Comparison of ENCODE assay signal across 29 cellular contexts in the genomic region with DNA sequence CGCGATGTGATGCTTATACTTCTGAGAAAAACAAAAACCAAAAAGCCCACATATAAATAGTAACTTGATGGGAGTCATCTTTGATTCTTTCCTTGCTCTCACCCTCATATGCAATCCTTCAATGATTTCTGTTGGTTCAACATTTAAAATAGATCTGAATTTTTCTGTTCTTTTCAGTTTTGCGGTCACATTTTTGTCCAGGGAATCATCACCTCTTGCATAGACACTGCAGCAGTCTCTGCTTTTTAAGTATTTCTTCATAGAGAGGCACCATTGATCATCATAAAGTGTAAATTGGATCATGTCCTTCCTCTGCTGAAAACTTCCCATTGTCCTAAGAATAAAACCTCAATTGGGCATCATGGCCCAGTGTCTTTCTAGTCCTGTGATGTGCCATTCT.
"Had no signal": no experiment of that assay in that cellular context is flagged by ENCODE, and none has a peak within 500 bp of the region (broad histone marks: within the 10 kb centered on the region; RNA-seq: fewer than 3 reads in every experiment).

No MANE protein-coding gene starts in this region.

- ATAC-seq: esophagus mucosa; foreskin keratinocyte; natural killer cell treated with Interleukin-12 subunit alpha and Interleukin-12 subunit beta and Interleukin-15 and Interleukin-18, amount 100 ng/mL, for 72 hours; stimulated activated memory B cell treated with anti-CD40 and anti-IgM and Interleukin-4, amounts not matched to agents 10 μg/mL and 1 μg/mL and 100 μg/mL, for 72 hours; stimulated activated naive CD8-positive, alpha-beta T cell treated with anti-CD3 and anti-CD28 coated beads, Interleukin-15, Interleukin-2, amounts not matched to agents 100 U/mL and 50 U/mL, for 24 hours had no signal

- H3K27me3 ChIP-seq: foreskin keratinocyte, neutrophil, right atrium auricular region, spleen, testis, tibial artery had no signal

- H3K9me3 ChIP-seq: mucosa of descending colon, neutrophil, prostate gland, right atrium auricular region, spleen, testis, tibial artery had no signal

- H2AFZ ChIP-seq: parathyroid adenoma had no signal

- H3K36me3 ChIP-seq: neutrophil, prostate gland, right atrium auricular region, spleen, tibial artery had no signal

- H3K4me3 Mint-ChIP-seq: endodermal cell; immature natural killer cell; mesothelial cell of epicardium; naive B cell; natural killer cell treated with Interleukin-12 subunit alpha and Interleukin-12 subunit beta and Interleukin-15 and Interleukin-18, amount 100 ng/mL, for 72 hours; neural crest cell; stimulated activated memory B cell treated with anti-CD40 and anti-IgM and Interleukin-4, amounts not matched to agents 10 μg/mL and 1 μg/mL and 100 μg/mL, for 72 hours; type B pancreatic cell had no signal

- H3K79me2 ChIP-seq: parathyroid adenoma had no signal

- H3K27ac Mint-ChIP-seq: endodermal cell; mesothelial cell of epicardium; naive B cell; natural killer cell treated with Interleukin-12 subunit alpha and Interleukin-12 subunit beta and Interleukin-15 and Interleukin-18, amount 100 ng/mL, for 72 hours; stimulated activated memory B cell treated with anti-CD40 and anti-IgM and Interleukin-4, amounts not matched to agents 10 μg/mL and 1 μg/mL and 100 μg/mL, for 72 hours; type B pancreatic cell had no signal

- H3K9ac ChIP-seq: parathyroid adenoma had no signal

- H3K4me3 ChIP-seq: lung, mucosa of descending colon, prostate gland, right atrium auricular region, skin epidermis, spleen, testis, tibial artery had no signal

- H3K9me3 Mint-ChIP-seq: endodermal cell; immature natural killer cell; mesothelial cell of epicardium; naive B cell; natural killer cell treated with Interleukin-12 subunit alpha and Interleukin-12 subunit beta and Interleukin-15 and Interleukin-18, amount 100 ng/mL, for 72 hours; neural crest cell; stimulated activated memory B cell treated with anti-CD40 and anti-IgM and Interleukin-4, amounts not matched to agents 10 μg/mL and 1 μg/mL and 100 μg/mL, for 72 hours; type B pancreatic cell had no signal

- H3K4me1 ChIP-seq: prostate gland had no signal

- H3K27ac ChIP-seq: epithelial cell of prostate, foreskin keratinocyte, neutrophil, parathyroid adenoma, prostate gland, skin epidermis, spleen, testis had no signal

- H3K27me3 Mint-ChIP-seq: naive B cell; natural killer cell treated with Interleukin-12 subunit alpha and Interleukin-12 subunit beta and Interleukin-15 and Interleukin-18, amount 100 ng/mL, for 72 hours; type B pancreatic cell had no signal

- H3K36me3 Mint-ChIP-seq: mesothelial cell of epicardium; naive B cell; natural killer cell treated with Interleukin-12 subunit alpha and Interleukin-12 subunit beta and Interleukin-15 and Interleukin-18, amount 100 ng/mL, for 72 hours; stimulated activated memory B cell treated with anti-CD40 and anti-IgM and Interleukin-4, amounts not matched to agents 10 μg/mL and 1 μg/mL and 100 μg/mL, for 72 hours; type B pancreatic cell had no signal

- DNase-seq: effector CD8-positive, alpha-beta T cell; endodermal cell; foreskin keratinocyte; glutamatergic neuron; hypothalamus; immature natural killer cell; islet precursor cell; mesenchymal stem cell; mucosa of descending colon; naive B cell; spleen; stimulated activated CD4-positive, alpha-beta T cell treated with anti-CD3 and anti-CD28 coated beads, Interleukin-4, amount 100 ng/mL, for 4 hours; stimulated activated naive CD8-positive, alpha-beta T cell treated with anti-CD3 and anti-CD28 coated beads, Interleukin-15, Interleukin-2, amounts not matched to agents 100 U/mL and 50 U/mL, for 24 hours; substantia nigra; testis; tibial artery had no signal
